ENCODE assay signal across 3 cellular contexts in genomic region chr4:77905651-77906263, GRCh38.
TF ChIP-seq lines count a peak whose summit lies in the region.

No MANE protein-coding gene starts in this region.

TF ChIP-seq in SK-N-SH, 30 proteins besides CTCF, POLR2A, EP300 and RAD21:
- TF ChIP-seq ZBTB33 (IDR thresholded peaks at IDR 0.05; ENCODE audit: borderline replicate concordance, low read depth) (no peak), SIN3A (IDR thresholded peaks at IDR 0.05; ENCODE audit: borderline replicate concordance, low read depth, low read length) (no peak), NRF1 (IDR thresholded peaks at IDR 0.05; ENCODE audit: low read depth, low read length) (no peak), EZH2phosphoT487 (IDR thresholded peaks at IDR 0.05; ENCODE audit: borderline replicate concordance, low read depth) (no peak), TAF1 (IDR thresholded peaks at IDR 0.05; ENCODE audit: borderline replicate concordance, low read depth, low read length) (no peak), GATA2 (CRISPR knock-in tag; IDR thresholded peaks at IDR 0.05) (no peak), FOXM1 (IDR thresholded peaks at IDR 0.05; ENCODE audit: low read depth) (no peak), USF1 (IDR thresholded peaks at IDR 0.05; ENCODE audit: borderline replicate concordance, low read depth) (no peak), RCOR1 (IDR thresholded peaks at IDR 0.05; ENCODE audit: low read length) (no peak), NFIC (IDR thresholded peaks at IDR 0.05; ENCODE audit: borderline replicate concordance) (no peak), SMC3 (IDR thresholded peaks at IDR 0.05; ENCODE audit: low read depth, low read length) (no peak), MAX (IDR thresholded peaks at IDR 0.05; ENCODE audit: low read depth) (no peak), PBX3 (IDR thresholded peaks at IDR 0.05) (no peak), POLR2AphosphoS5 (IDR thresholded peaks at IDR 0.05; ENCODE audit: low read depth, low read length) (no peak), CHD2 (IDR thresholded peaks at IDR 0.05; ENCODE audit: low read length, partially characterized antibody) (no peak)

TF ChIP-seq in SK-N-SH treated with all-trans-retinoic acid at 6 μM for 48 hours, 23 proteins besides CTCF, POLR2A, EP300 and RAD21 (continued from another document):
- no peak for TF ChIP-seq TCF4 (CRISPR knock-in tag; IDR thresholded peaks at IDR 0.05; ENCODE audit: borderline replicate concordance)
- no peak for TF ChIP-seq ZNF8 (CRISPR knock-in tag; IDR thresholded peaks at IDR 0.05)
- TF ChIP-seq TSHZ2 (CRISPR knock-in tag; IDR thresholded peaks at IDR 0.05), result no peak
- no peak for TF ChIP-seq ARNTL (CRISPR knock-in tag; IDR thresholded peaks at IDR 0.05; ENCODE audit: borderline replicate concordance, low read depth)
- no peak for TF ChIP-seq SNAI2 (CRISPR knock-in tag; IDR thresholded peaks at IDR 0.05)
- TF ChIP-seq ISL1 (CRISPR knock-in tag; IDR thresholded peaks at IDR 0.05), result no peak
- TF ChIP-seq TOX (CRISPR knock-in tag; IDR thresholded peaks at IDR 0.05; ENCODE audit: borderline replicate concordance), result no peak
- no peak for TF ChIP-seq ZFP30 (CRISPR knock-in tag; IDR thresholded peaks at IDR 0.05)
- no peak for TF ChIP-seq ZNF70 (CRISPR knock-in tag; IDR thresholded peaks at IDR 0.05)
- TF ChIP-seq BACH2 (CRISPR knock-in tag; IDR thresholded peaks at IDR 0.05; ENCODE audit: borderline replicate concordance), result no peak
- no peak for TF ChIP-seq CSRNP3 (CRISPR knock-in tag; IDR thresholded peaks at IDR 0.05)
- no peak for TF ChIP-seq OSR1 (CRISPR knock-in tag; IDR thresholded peaks at IDR 0.05)
- no peak for TF ChIP-seq ZC3H10 (CRISPR knock-in tag; IDR thresholded peaks at IDR 0.05)
- TF ChIP-seq ZFP3 (CRISPR knock-in tag; IDR thresholded peaks at IDR 0.05), result no peak

TF ChIP-seq in K562, 482 proteins besides CTCF, POLR2A, EP300 and RAD21 (continues in another document):
- 0 out of 2 replicates have a peak, but pooled peaks have one; percentile 44 for TF ChIP-seq ESRRA (IDR thresholded peaks at IDR 0.05; ENCODE audit: borderline replicate concordance, low read depth)
- no peak for TF ChIP-seq NELFE (IDR thresholded peaks at IDR 0.05; ENCODE audit: insufficient read depth, insufficient read length)
- TF ChIP-seq EZH2 (IDR thresholded peaks at IDR 0.05; ENCODE audit: borderline replicate concordance, low read depth, low read length), result no peak
- TF ChIP-seq MNT (conservative IDR thresholded peaks at IDR 0.05), result 0 out of 4 replicates have a peak, but pooled peaks of 1 of the 2 experiments have one; percentile 20
- TF ChIP-seq NR2C2 (CRISPR knock-in tag; IDR thresholded peaks at IDR 0.05), result no peak
- TF ChIP-seq NR2C2 (tag; IDR thresholded peaks at IDR 0.05), result no peak; the same call in 1 of the 2 replicates
- peak; percentile 54; the same call in 1 of the 2 replicates for TF ChIP-seq GATAD2A (IDR thresholded peaks at IDR 0.05)
- no peak for TF ChIP-seq BACH1 (tag; IDR thresholded peaks at IDR 0.05)
- TF ChIP-seq FUS (optimal IDR thresholded peaks at IDR 0.05; ENCODE audit: low read depth, low read length), result no peak
- TF ChIP-seq POLR2H (tag; IDR thresholded peaks at IDR 0.05; ENCODE audit: low read depth), result 0 out of 2 replicates have a peak, but pooled peaks have one; percentile 14
- TF ChIP-seq JUND (IDR thresholded peaks at IDR 0.05; ENCODE audit: borderline replicate concordance, low read depth, low read length), result peak; percentile 53; the same call in 1 of the 2 replicates
- peak; percentile 71; the same call in 2 of the 3 replicates for TF ChIP-seq JUND (tag; IDR thresholded peaks at IDR 0.05; ENCODE audit: borderline replicate concordance, low read depth, low read length)
- peak; percentile 90 for TF ChIP-seq CBFA2T3 (IDR thresholded peaks at IDR 0.05)
- TF ChIP-seq ZNF408 (CRISPR knock-in tag; IDR thresholded peaks at IDR 0.05; ENCODE audit: low read depth), result no peak
- no peak for TF ChIP-seq HLTF (IDR thresholded peaks at IDR 0.05)
- peak; percentile 60; the same call in 1 of the 2 replicates for TF ChIP-seq CHAMP1 (IDR thresholded peaks at IDR 0.05)
- no peak for TF ChIP-seq FOXP4 (CRISPR knock-in tag; IDR thresholded peaks at IDR 0.05; ENCODE audit: borderline replicate concordance)
- TF ChIP-seq CTCFL (IDR thresholded peaks at IDR 0.05; ENCODE audit: borderline replicate concordance, insufficient read depth, low read depth, low read length, poor library complexity, severe bottlenecking), result no peak
- TF ChIP-seq DPF2 (IDR thresholded peaks at IDR 0.05), result peak; percentile 91
- TF ChIP-seq KDM1A (IDR thresholded peaks at IDR 0.05), result peak; percentile 10 to 26; a peak in 1 of 4 replicates
- peak in 1 of 2 experiments; percentile 72 for TF ChIP-seq TRIM24 (IDR thresholded peaks at IDR 0.05)
- TF ChIP-seq ATF1 (CRISPR knock-in tag; IDR thresholded peaks at IDR 0.05), result no peak
- 0 out of 2 replicates have a peak, but pooled peaks have one; percentile 27 for TF ChIP-seq ATF1 (tag; IDR thresholded peaks at IDR 0.05)
- TF ChIP-seq FOXA1 (IDR thresholded peaks at IDR 0.05; ENCODE audit: borderline replicate concordance), result no peak
- peak; percentile 36; the same call in 1 of the 2 replicates for TF ChIP-seq MGA (IDR thresholded peaks at IDR 0.05)
- TF ChIP-seq TEAD4 (IDR thresholded peaks at IDR 0.05; ENCODE audit: low read length), result peak; percentile 92
- TF ChIP-seq TEAD4 (CRISPR knock-in tag; IDR thresholded peaks at IDR 0.05; ENCODE audit: borderline replicate concordance), result no peak
- TF ChIP-seq KLF16 (IDR thresholded peaks at IDR 0.05), result peak; percentile 58; the same call in 1 of the 2 replicates
